11 cellular contexts compared by ENCODE assay signal in the genomic region with DNA sequence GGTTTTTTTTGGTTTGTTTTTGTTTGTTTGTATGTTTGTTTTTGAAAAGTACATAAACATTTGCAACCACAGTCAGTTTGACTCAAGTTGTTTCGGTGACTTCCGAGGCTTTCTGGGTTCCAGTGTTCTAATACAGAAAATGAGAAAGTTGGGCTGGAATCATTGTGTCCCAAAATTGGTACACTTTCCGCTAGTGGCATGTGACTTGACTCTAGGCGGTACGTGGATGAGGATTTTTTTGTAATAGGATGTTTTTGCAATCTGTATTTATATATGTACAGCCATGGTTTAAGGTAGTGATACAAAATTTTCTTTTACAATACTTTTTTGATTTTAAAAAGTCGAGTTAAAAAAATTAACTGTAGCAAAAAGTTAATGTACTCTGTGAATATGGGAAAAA. TPM values are rescaled to one million over a fixed set of nuclear protein-coding genes. Genes with fewer than 3 reads are reported as not detected.
DNase-seq lines count a peak whose midpoint lies in the region; ATAC-seq and TF ChIP-seq lines count a peak whose summit lies in the region.
"Had no signal": no experiment of that assay in that cellular context is flagged by ENCODE, and none has a peak within 500 bp of the region (broad histone marks: within the 10 kb centered on the region; RNA-seq: fewer than 3 reads in every experiment).

No MANE protein-coding gene starts in this region.

- peaks cover 49% of the 10 kb centered on the region for H4K20me1 ChIP-seq in BLaER1

- no peak overlapping the region for H3K4ac ChIP-seq in mesenchymal stem cell (ENCODE audit: low read depth in 1 of 2, low read length in 2 of 2)

- H3K9ac ChIP-seq in BLaER1 = peak overlapping the region; percentile 94; the same call in 1 of the 2 replicates
- peak overlapping the region; percentile 92 for H3K9ac ChIP-seq in mesenchymal stem cell (ENCODE audit: low read length)

- H3K27me3 ChIP-seq in BLaER1 = no peaks in the 10 kb centered on the region
- no peaks in the 10 kb centered on the region for H3K27me3 ChIP-seq in mesenchymal stem cell (ENCODE audit: control insufficient read depth in 1 of 2, insufficient read depth in 1 of 2, low read length in 2 of 2)
- H3K27me3 ChIP-seq: esophagus muscularis mucosa had no signal

- ATAC-seq in GM19035 (IDR thresholded peaks at IDR 0.05; ENCODE audit: unreplicated experiment) = no peak
- ATAC-seq in stimulated activated naive B cell treated with anti-CD40 and anti-IgM and Interleukin-4, amounts not matched to agents 10 μg/mL and 1 μg/mL and 100 μg/mL, for 72 hours (replicated peaks) = no peak

- H3K9me3 Mint-ChIP-seq in activated naive CD8-positive, alpha-beta T cell treated with anti-CD3 and anti-CD28 coated beads for 36 hours = peaks cover 2% of the 10 kb centered on the region
- H3K9me3 Mint-ChIP-seq in stimulated activated naive B cell treated with anti-CD40 and anti-IgM and Interleukin-4, amounts not matched to agents 10 μg/mL and 1 μg/mL and 100 μg/mL, for 72 hours = peaks cover 6 to 8% of the 10 kb centered on the region in 2 donors

- H3K36me3 Mint-ChIP-seq in activated naive CD8-positive, alpha-beta T cell treated with anti-CD3 and anti-CD28 coated beads for 36 hours = peaks cover 15% of the 10 kb centered on the region
- H3K36me3 Mint-ChIP-seq in stimulated activated naive B cell treated with anti-CD40 and anti-IgM and Interleukin-4, amounts not matched to agents 10 μg/mL and 1 μg/mL and 100 μg/mL, for 72 hours = peaks cover 23 to 26% of the 10 kb centered on the region in 2 donors

- no peak overlapping the region for H4K8ac ChIP-seq in mesenchymal stem cell (ENCODE audit: low read length)

- no peak overlapping the region for H2AFZ ChIP-seq in mesenchymal stem cell (ENCODE audit: low read depth, low read length)

- H3K4me1 Mint-ChIP-seq in activated naive CD8-positive, alpha-beta T cell treated with anti-CD3 and anti-CD28 coated beads for 36 hours = peaks cover 42% of the 10 kb centered on the region
- H3K4me1 Mint-ChIP-seq in stimulated activated naive B cell treated with anti-CD40 and anti-IgM and Interleukin-4, amounts not matched to agents 10 μg/mL and 1 μg/mL and 100 μg/mL, for 72 hours = peaks cover 9 to 28% of the 10 kb centered on the region in 2 donors

- H2AK5ac ChIP-seq in mesenchymal stem cell (ENCODE audit: low read length, severe bottlenecking) = peak overlapping the region; percentile 84

- peaks cover 21% of the 10 kb centered on the region for H3K36me3 ChIP-seq in BLaER1
- H3K36me3 ChIP-seq in HEK293 (ENCODE audit: control insufficient read depth in 2 of 2, insufficient read depth in 1 of 2, low read length in 2 of 2) = peaks cover 3 to 25% of the 10 kb centered on the region in 2 experiments
- peaks cover 0 to 21% of the 10 kb centered on the region in 2 experiments for H3K36me3 ChIP-seq in mesenchymal stem cell (ENCODE audit: control insufficient read depth in 1 of 2, insufficient read depth in 2 of 2, low read depth in 1 of 2, low read length in 2 of 2)

- CTCF ChIA-PET in HEK293 (lab: Yijun Ruan, JAX) = no interaction called here

- WGBS in mesenchymal stem cell = 93% methylated on average over 4 of the region's 6 CpGs

- H2BK12ac ChIP-seq in mesenchymal stem cell (ENCODE audit: low read length in 2 of 2) = no peak overlapping the region

- no peak overlapping the region for H3K23ac ChIP-seq in mesenchymal stem cell (ENCODE audit: low read length in 2 of 2)

- no peak overlapping the region for H3K18ac ChIP-seq in mesenchymal stem cell (ENCODE audit: low read depth in 1 of 2, low read length in 2 of 2)

- no peak for DNase-seq in activated naive CD8-positive, alpha-beta T cell treated with anti-CD3 and anti-CD28 coated beads for 36 hours
- DNase-seq in mesenchymal stem cell = no peak
- DNase-seq in glomerular visceral epithelial cell (ENCODE audit: extremely low spot score) = no peak
- DNase-seq in stimulated activated naive B cell treated with anti-CD40 and anti-IgM and Interleukin-4, amounts not matched to agents 10 μg/mL and 1 μg/mL and 100 μg/mL, for 72 hours = no peak
- DNase-seq in activated CD8-positive, alpha-beta memory T cell treated with anti-CD3 and anti-CD28 coated beads, Interleukin-2, amount 50 U/mL, for 4 hours = no peak
- DNase-seq: NCI-H1694 treated with DMSO at 0.1 percent for 48 hours had no signal

- H2BK120ac ChIP-seq in mesenchymal stem cell (ENCODE audit: low read depth, low read length) = no peak overlapping the region

- no peak overlapping the region for H2BK5ac ChIP-seq in mesenchymal stem cell (ENCODE audit: low read depth, low read length, poor library complexity, severe bottlenecking)

- H3K4me2 ChIP-seq in BLaER1 (peak overlapping the region; percentile 95), mesenchymal stem cell (ENCODE audit: low read length, poor library complexity, severe bottlenecking) (peak overlapping the region; percentile 96)

- H3K4me3 ChIP-seq in BLaER1 = peak overlapping the region; percentile 88
- peak overlapping the region; percentile 95 for H3K4me3 ChIP-seq in HEK293 (ENCODE audit: low read depth, low read length)
- peak overlapping the region in 1 of 2 experiments; percentile 85 for H3K4me3 ChIP-seq in mesenchymal stem cell (ENCODE audit: insufficient read depth in 1 of 2, low read depth in 1 of 2, low read length in 2 of 2)

- no peak overlapping the region for H4K91ac ChIP-seq in mesenchymal stem cell (ENCODE audit: low read length)

- H3K4me3 Mint-ChIP-seq in activated naive CD8-positive, alpha-beta T cell treated with anti-CD3 and anti-CD28 coated beads for 36 hours = peak overlapping the region; percentile 32
- no peak overlapping the region for H3K4me3 Mint-ChIP-seq in stimulated activated naive B cell treated with anti-CD40 and anti-IgM and Interleukin-4, amounts not matched to agents 10 μg/mL and 1 μg/mL and 100 μg/mL, for 72 hours

- H3K27ac Mint-ChIP-seq in activated naive CD8-positive, alpha-beta T cell treated with anti-CD3 and anti-CD28 coated beads for 36 hours = no peak overlapping the region
- H3K27ac Mint-ChIP-seq in stimulated activated naive B cell treated with anti-CD40 and anti-IgM and Interleukin-4, amounts not matched to agents 10 μg/mL and 1 μg/mL and 100 μg/mL, for 72 hours = no peak overlapping the region

- H3K4me1 ChIP-seq in BLaER1 = peaks cover 30% of the 10 kb centered on the region
- H3K4me1 ChIP-seq in HEK293 (ENCODE audit: control insufficient read depth, insufficient read depth, low read length) = peaks cover 4% of the 10 kb centered on the region
- no peaks in the 10 kb centered on the region for H3K4me1 ChIP-seq in mesenchymal stem cell (ENCODE audit: control insufficient read depth, insufficient read depth, low read depth, low read length)

- no peak overlapping the region for H2BK15ac ChIP-seq in mesenchymal stem cell (ENCODE audit: low read depth, poor library complexity, severe bottlenecking)

- POLR2A ChIA-PET in HEK293 (lab: Yijun Ruan, JAX) = interaction anchor here (1.0 kb wide), 1 partner anchor 10 kb away, joined by 3 read pairs; no protein-coding TSS in a partner anchor

- no peaks in the 10 kb centered on the region for H3K27me3 Mint-ChIP-seq in activated naive CD8-positive, alpha-beta T cell treated with anti-CD3 and anti-CD28 coated beads for 36 hours
- H3K27me3 Mint-ChIP-seq in stimulated activated naive B cell treated with anti-CD40 and anti-IgM and Interleukin-4, amounts not matched to agents 10 μg/mL and 1 μg/mL and 100 μg/mL, for 72 hours = peaks cover 6 to 7% of the 10 kb centered on the region in 2 donors

- H3K9me3 ChIP-seq in BLaER1 = peaks cover 15% of the 10 kb centered on the region
- no peaks in the 10 kb centered on the region for H3K9me3 ChIP-seq in HEK293 (ENCODE audit: control insufficient read depth, insufficient read depth, low read depth, low read length)
- H3K9me3 ChIP-seq in mesenchymal stem cell (ENCODE audit: control insufficient read depth, low read length) = no peaks in the 10 kb centered on the region
- H3K9me3 ChIP-seq: esophagus muscularis mucosa had no signal

- no peak overlapping the region for H3K14ac ChIP-seq in mesenchymal stem cell (ENCODE audit: low read length in 2 of 2)

- H3K27ac ChIP-seq in BLaER1 (no peak overlapping the region), HEK293 (ENCODE audit: extremely low read depth, low read depth, low read length) (no peak overlapping the region), mesenchymal stem cell (ENCODE audit: low read length, poor library complexity, severe bottlenecking) (no peak overlapping the region)

- TF ChIP-seq CTCF in HEK293 (tag by site-specific recombination; IDR thresholded peaks at IDR 0.05) = no peak

- peaks cover 8% of the 10 kb centered on the region for H3K79me1 ChIP-seq in mesenchymal stem cell (replicated peaks; ENCODE audit: low read length, poor library complexity, severe bottlenecking)

TF ChIP-seq in HEK293, 187 proteins besides CTCF, POLR2A, EP300 and RAD21 (continues in another document):
- TF ChIP-seq, protein P1, sequence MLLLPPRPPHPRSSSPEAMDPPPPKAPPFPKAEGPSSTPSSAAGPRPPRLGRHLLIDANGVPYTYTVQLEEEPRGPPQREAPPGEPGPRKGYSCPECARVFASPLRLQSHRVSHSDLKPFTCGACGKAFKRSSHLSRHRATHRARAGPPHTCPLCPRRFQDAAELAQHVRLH (tag by site-specific recombination; IDR thresholded peaks at IDR 0.05) = no peak
- TF ChIP-seq, protein P2, sequence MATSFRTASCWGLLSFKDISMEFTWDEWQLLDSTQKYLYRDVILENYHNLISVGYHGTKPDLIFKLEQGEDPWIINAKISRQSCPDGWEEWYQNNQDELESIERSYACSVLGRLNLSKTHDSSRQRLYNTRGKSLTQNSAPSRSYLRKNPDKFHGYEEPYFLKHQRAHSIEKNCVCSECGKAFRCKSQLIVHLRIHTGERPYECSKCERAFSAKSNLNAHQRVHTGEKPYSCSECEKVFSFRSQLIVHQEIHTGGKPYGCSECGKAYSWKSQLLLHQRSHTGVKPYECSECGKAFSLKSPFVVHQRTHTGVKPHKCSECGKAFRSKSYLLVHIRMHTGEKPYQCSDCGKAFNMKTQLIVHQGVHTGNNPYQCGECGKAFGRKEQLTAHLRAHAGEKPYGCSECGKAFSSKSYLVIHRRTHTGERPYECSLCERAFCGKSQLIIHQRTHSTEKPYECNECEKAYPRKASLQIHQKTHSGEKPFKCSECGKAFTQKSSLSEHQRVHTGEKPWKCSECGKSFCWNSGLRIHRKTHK (tag by site-specific recombination; IDR thresholded peaks at IDR 0.05) = no peak
- no peak for TF ChIP-seq ZNF677 (tag by site-specific recombination; IDR thresholded peaks at IDR 0.05)

RNA-seq across cellular contexts. Expression of gene MFF, which starts 1.7 kb away (rescaled TPM):
- 10 to 100 TPM; 69.7 to 72.5 TPM for total RNA-seq in activated naive CD8-positive, alpha-beta T cell treated with anti-CD3 and anti-CD28 coated beads for 36 hours
- polyA plus RNA-seq in mesenchymal stem cell (2013, experiment 1 of 2) = 80.3 TPM
- 80.6 TPM for polyA plus RNA-seq in mesenchymal stem cell (2013, experiment 2 of 2)

RNA-seq across cellular contexts. Expression of gene TM4SF20, which starts 52.3 kb away (rescaled TPM):
- not detected for total RNA-seq in activated naive CD8-positive, alpha-beta T cell treated with anti-CD3 and anti-CD28 coated beads for 36 hours
- not detected for polyA plus RNA-seq in mesenchymal stem cell (2013, experiment 1 of 2)
- polyA plus RNA-seq in mesenchymal stem cell (2013, experiment 2 of 2) = not detected
- total RNA-seq: Daoy, esophagus muscularis mucosa had no signal
